Comparison of ENCODE assay signal across 18 cellular contexts in genomic region chr7:101820703-101821102, GRCh38. TPM values are rescaled to one million over a fixed set of nuclear protein-coding genes. Genes with fewer than 3 reads are reported as not detected.
DNase-seq lines count a peak whose midpoint lies in the region; ATAC-seq and TF ChIP-seq lines count a peak whose summit lies in the region.
"Had no signal": no experiment of that assay in that cellular context is flagged by ENCODE, and none has a peak within 500 bp of the region (broad histone marks: within the 10 kb centered on the region; RNA-seq: fewer than 3 reads in every experiment).

No MANE protein-coding gene starts in this region.

- H3K27ac Mint-ChIP-seq in progenitor cell of endocrine pancreas = peak overlapping the region; percentile 93
- H3K27ac Mint-ChIP-seq in T-cell = no peak overlapping the region
- H3K27ac Mint-ChIP-seq: activated naive CD8-positive, alpha-beta T cell treated with anti-CD3 and anti-CD28 coated beads, Interleukin-2, amount 50 U/mL, for 24 hours had no signal

- H3K4me3 ChIP-seq in H7 (ENCODE audit: insufficient read depth, low read depth, low read length) (no peak overlapping the region), RWPE2 (ENCODE audit: severe bottlenecking) (no peak overlapping the region), fibroblast of the aortic adventitia (ENCODE audit: low read depth, low read length) (no peak overlapping the region)
- H3K4me3 ChIP-seq: right lobe of liver, thyroid gland had no signal

- peaks cover 25% of the 10 kb centered on the region for H3K4me1 ChIP-seq in RWPE2 (ENCODE audit: insufficient read depth, poor library complexity, severe bottlenecking)

- TF ChIP-seq CTCF in RWPE2 (IDR thresholded peaks at IDR 0.05; ENCODE audit: poor library complexity, severe bottlenecking) (no peak), fibroblast of the aortic adventitia (IDR thresholded peaks at IDR 0.05; ENCODE audit: insufficient read depth, low read length) (no peak), progenitor cell of endocrine pancreas (IDR thresholded peaks at IDR 0.05; ENCODE audit: unreplicated experiment) (no peak)

- H3K4me3 Mint-ChIP-seq in progenitor cell of endocrine pancreas (ENCODE audit: low read depth) (peak overlapping the region; percentile 7), T-cell (no peak overlapping the region)
- H3K4me3 Mint-ChIP-seq: activated naive CD8-positive, alpha-beta T cell treated with anti-CD3 and anti-CD28 coated beads, Interleukin-2, amount 50 U/mL, for 24 hours had no signal

- CTCF ChIA-PET in T-cell (lab: Charles Lee) = no interaction called here

- H3K36me3 Mint-ChIP-seq in progenitor cell of endocrine pancreas (ENCODE audit: insufficient read depth) (no peaks in the 10 kb centered on the region), T-cell (no peaks in the 10 kb centered on the region)

- POLR2A ChIA-PET in T-cell (lab: Charles Lee) = no interaction called here

- H3K36me3 ChIP-seq in H7 (replicated peaks; ENCODE audit: control insufficient read depth, insufficient read depth, low read length) (no peaks in the 10 kb centered on the region), RWPE2 (ENCODE audit: low read depth) (0 out of 2 replicates have a peak, but pooled peaks cover 4% of the 10 kb centered on the region)
- H3K36me3 ChIP-seq: right lobe of liver, thyroid gland had no signal

- peaks cover 54% of the 10 kb centered on the region for H3K4me1 Mint-ChIP-seq in progenitor cell of endocrine pancreas (ENCODE audit: low read depth)
- peaks cover 30 to 44% (median 40%) of the 10 kb centered on the region in 3 donors for H3K4me1 Mint-ChIP-seq in T-cell

- H3K27ac ChIP-seq in RWPE2 (ENCODE audit: poor library complexity, severe bottlenecking) = peak overlapping the region; percentile 75
- H3K27ac ChIP-seq: right lobe of liver had no signal

- no peaks in the 10 kb centered on the region for H3K9me3 ChIP-seq in RWPE2 (ENCODE audit: severe bottlenecking)
- H3K9me3 ChIP-seq: right lobe of liver, thyroid gland had no signal

- ATAC-seq in RWPE2 (ENCODE audit: low read depth) = no peak
- no peak for ATAC-seq in T-cell (replicated peaks in 1 of 4)
- ATAC-seq: activated naive CD8-positive, alpha-beta T cell treated with anti-CD3 and anti-CD28 coated beads, Interleukin-2, amount 50 U/mL, for 24 hours; Panc1; right lobe of liver had no signal

- no peaks in the 10 kb centered on the region for H3K27me3 ChIP-seq in H7 (ENCODE audit: control insufficient read depth, insufficient read depth, low read length)
- H3K27me3 ChIP-seq in RWPE2 (ENCODE audit: insufficient read depth, poor library complexity, severe bottlenecking) = no peaks in the 10 kb centered on the region
- H3K27me3 ChIP-seq: right lobe of liver, thyroid gland had no signal

- no peaks in the 10 kb centered on the region for H3K9me3 Mint-ChIP-seq in progenitor cell of endocrine pancreas (ENCODE audit: low read depth)
- H3K9me3 Mint-ChIP-seq in T-cell = no peaks in the 10 kb centered on the region
- H3K9me3 Mint-ChIP-seq: activated naive CD8-positive, alpha-beta T cell treated with anti-CD3 and anti-CD28 coated beads, Interleukin-2, amount 50 U/mL, for 24 hours had no signal

- DNase-seq in H7 (peak; percentile 58), RWPE2 (ENCODE audit: low spot score) (no peak), fibroblast of the aortic adventitia (ENCODE audit: low read depth) (peak; percentile 54), progenitor cell of endocrine pancreas (ENCODE audit: low spot score, unreplicated experiment) (no peak), T-cell (no peak), NCI-H446 (lab: John Stamatoyannopoulos, UW) (no peak), occipital lobe (lab: John Stamatoyannopoulos, UW) (no peak)
- DNase-seq: activated effector memory CD4-positive, alpha-beta T cell treated with Interleukin-2 at 50 U/mL for 16 hours; activated naive CD8-positive, alpha-beta T cell treated with anti-CD3 and anti-CD28 coated beads, Interleukin-2, amount 50 U/mL, for 24 hours; AML-193; dermis blood vessel endothelial cell; DND-41; glutamatergic neuron; NCI-H1436 treated with DMSO at 0.1 percent for 48 hours; stimulated activated naive CD4-positive, alpha-beta T cell; thyroid gland had no signal

- H3K27me3 Mint-ChIP-seq in progenitor cell of endocrine pancreas (no peaks in the 10 kb centered on the region), T-cell (no peaks in the 10 kb centered on the region)
- H3K27me3 Mint-ChIP-seq: activated naive CD8-positive, alpha-beta T cell treated with anti-CD3 and anti-CD28 coated beads, Interleukin-2, amount 50 U/mL, for 24 hours had no signal

RNA-seq across cellular contexts. Expression of gene CUX1, which starts 3.3 kb away (rescaled TPM):
- total RNA-seq in H7 (2014; rRNA removed; shearing (Covaris generic)) = 25.3 and 28.2 TPM in 2 replicates
- total RNA-seq in fibroblast of the aortic adventitia (ENCODE audit: low replicate concordance) (36.1 and 44.2 TPM in 2 replicates), progenitor cell of endocrine pancreas (98.4 and 103 TPM in 2 replicates), T-cell (10 to 100 TPM; 36.9 to 50.2 (median 42.8) TPM), occipital lobe (23.2 TPM)

Comparison
In these comparisons a context has a peak if more than half of its experiments do, and no peak if none do; other contexts are left out.
1. DNase-seq: peak in H7 (single experiment) and fibroblast of the aortic adventitia (single experiment); none in RWPE2 (single experiment), progenitor cell of endocrine pancreas (single experiment), T-cell (0 of 34), NCI-H446 (0 of 2) and occipital lobe (single experiment).